In genomic region chr17:76080934-76081287, GRCh38 we compare ENCODE assay signal across 1 cellular context.
TF ChIP-seq lines count a peak whose summit lies in the region.

No MANE protein-coding gene starts in this region.

TF ChIP-seq in IMR-90, 13 proteins besides CTCF, POLR2A, EP300 and RAD21:
- no peak for TF ChIP-seq CEBPB (IDR thresholded peaks at IDR 0.05; ENCODE audit: low read depth, low read length)
- no peak for TF ChIP-seq RCOR1 (IDR thresholded peaks at IDR 0.05; ENCODE audit: insufficient replicate concordance, low read length)
- no peak for TF ChIP-seq RFX5 (IDR thresholded peaks at IDR 0.05; ENCODE audit: low read depth, low read length)
- TF ChIP-seq, protein P1, sequence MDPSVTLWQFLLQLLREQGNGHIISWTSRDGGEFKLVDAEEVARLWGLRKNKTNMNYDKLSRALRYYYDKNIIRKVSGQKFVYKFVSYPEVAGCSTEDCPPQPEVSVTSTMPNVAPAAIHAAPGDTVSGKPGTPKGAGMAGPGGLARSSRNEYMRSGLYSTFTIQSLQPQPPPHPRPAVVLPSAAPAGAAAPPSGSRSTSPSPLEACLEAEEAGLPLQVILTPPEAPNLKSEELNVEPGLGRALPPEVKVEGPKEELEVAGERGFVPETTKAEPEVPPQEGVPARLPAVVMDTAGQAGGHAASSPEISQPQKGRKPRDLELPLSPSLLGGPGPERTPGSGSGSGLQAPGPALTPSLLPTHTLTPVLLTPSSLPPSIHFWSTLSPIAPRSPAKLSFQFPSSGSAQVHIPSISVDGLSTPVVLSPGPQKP (IDR thresholded peaks at IDR 0.05; ENCODE audit: borderline replicate concordance, low read depth, low read length) = no peak
- TF ChIP-seq BHLHE40 (IDR thresholded peaks at IDR 0.05; ENCODE audit: low read depth, low read length) = no peak
- TF ChIP-seq FOS (IDR thresholded peaks at IDR 0.05; ENCODE audit: low read depth, low read length) = no peak
- no peak for TF ChIP-seq MAZ (IDR thresholded peaks at IDR 0.05; ENCODE audit: borderline replicate concordance, low read depth, low read length)
- TF ChIP-seq USF2 (IDR thresholded peaks at IDR 0.05; ENCODE audit: low read depth, low read length) = no peak
- TF ChIP-seq NFE2L2 (IDR thresholded peaks at IDR 0.05; ENCODE audit: low read depth, low read length) = no peak
- no peak for TF ChIP-seq CHD1 (IDR thresholded peaks at IDR 0.05; ENCODE audit: low read depth, low read length)
- no peak for TF ChIP-seq SMC3 (IDR thresholded peaks at IDR 0.05; ENCODE audit: low read depth, low read length)
- TF ChIP-seq MAFK (IDR thresholded peaks at IDR 0.05; ENCODE audit: low read depth, low read length) = no peak
- no peak for TF ChIP-seq MXI1 (IDR thresholded peaks at IDR 0.05; ENCODE audit: borderline replicate concordance, low read depth, low read length)
TF ChIP-seq in IMR-90: peak in this region for 0.
